In genomic region chr12:6469609-6470374, GRCh38 we compare ENCODE assay signal across 9 cellular contexts. TPM values are rescaled to one million over a fixed set of nuclear protein-coding genes. Genes with fewer than 3 reads are reported as not detected.
DNase-seq lines count a peak whose midpoint lies in the region; ATAC-seq and TF ChIP-seq lines count a peak whose summit lies in the region.
"Had no signal": no experiment of that assay in that cellular context is flagged by ENCODE, and none has a peak within 500 bp of the region (broad histone marks: within the 10 kb centered on the region; RNA-seq: fewer than 3 reads in every experiment).

No MANE protein-coding gene starts in this region.

- ATAC-seq in mucosa of descending colon (no peak), GM21576 (IDR thresholded peaks at IDR 0.05; ENCODE audit: unreplicated experiment) (no peak)

- no peak overlapping the region for H3K27ac ChIP-seq in brain microvascular endothelial cell

- H3K9me3 ChIP-seq in mucosa of descending colon, result no peaks in the 10 kb centered on the region

- DNase-seq in AG04449 (ENCODE audit: low read depth, low spot score) (no peak), HT-29 (ENCODE audit: low spot score) (peak; percentile 5), brain microvascular endothelial cell (no peak), mucosa of descending colon (no peak), NCI-H1092 treated with DMSO at 0.1 percent for 48 hours (lab: John Stamatoyannopoulos, UW) (no peak), DMS 273 (lab: John Stamatoyannopoulos, UW; ENCODE audit: unreplicated experiment) (no peak)
- DNase-seq in stimulated activated CD4-positive, alpha-beta T cell treated with anti-CD3 and anti-CD28 coated beads, Interleukin-2, amount 100 ng/mL, for 48 hours, result no peak

- POLR2A ChIA-PET in AG04449 (lab: Yijun Ruan, JAX), result interaction anchor here (0.5 to 3.0 kb wide), 28 partner anchors 9 to 297 kb away, joined by 3 to 43 read pairs (median 5); partner anchors contain the start of genes CD27, GAPDH, LTBR and MRPL51

- no peak for TF ChIP-seq CTCF in AG04449 (IDR thresholded peaks at IDR 0.05; ENCODE audit: insufficient read depth, low read length, missing control alignments)
- TF ChIP-seq CTCF in brain microvascular endothelial cell (IDR thresholded peaks at IDR 0.05; ENCODE audit: low read depth, low read length, missing control alignments), result no peak
- TF ChIP-seq CTCF in mucosa of descending colon (IDR thresholded peaks at IDR 0.05), result no peak

- H3K27me3 ChIP-seq in brain microvascular endothelial cell (replicated peaks), result no peaks in the 10 kb centered on the region

- H3K4me1 ChIP-seq in mucosa of descending colon (ENCODE audit: low read depth), result peaks cover 29% of the 10 kb centered on the region

- H3K36me3 ChIP-seq in brain microvascular endothelial cell (replicated peaks), result peaks cover 9% of the 10 kb centered on the region
- no peaks in the 10 kb centered on the region for H3K36me3 ChIP-seq in mucosa of descending colon (ENCODE audit: low read depth)

- in situ Hi-C loops in brain microvascular endothelial cell (cut with HindIII; ENCODE audit: low pct_ligation_motif_present, low sequenced_read_pairs), result no loop called here

- intact Hi-C loops in mucosa of descending colon (cut with DNase I, micrococcal nuclease), result no loop called here

- H3K4me3 ChIP-seq in AG04449 (ENCODE audit: low read depth, low read length), result peak overlapping the region; percentile 88
- H3K4me3 ChIP-seq in brain microvascular endothelial cell (ENCODE audit: low read depth, low read length), result peak overlapping the region; percentile 83
- peak overlapping the region; percentile 54 for H3K4me3 ChIP-seq in mucosa of descending colon

- CTCF ChIA-PET in AG04449 (lab: Yijun Ruan, JAX), result interaction anchor here (0.7 to 2.1 kb wide), 13 partner anchors 11 to 190 kb away, joined by 3 to 11 read pairs (median 4); partner anchors contain the start of genes MRPL51 and TAPBPL

RNA-seq across cellular contexts. Expression of gene VAMP1, which starts 0.7 kb away (rescaled TPM):
- 11.5 and 23.0 TPM in 2 replicates for total RNA-seq in HT-29 (2014; rRNA removed; shearing (Covaris generic))
- total RNA-seq in mucosa of descending colon, result 10 to 100 TPM in 1 of 3 donors, 1 to 10 TPM in 2; 3.8 to 18.7 (median 8.6) TPM

RNA-seq across cellular contexts. Expression of gene TAPBPL, which starts 17.9 kb away (rescaled TPM):
- total RNA-seq in HT-29 (2014; rRNA removed; shearing (Covaris generic)), result 9.6 and 11.0 TPM in 2 replicates
- total RNA-seq in mucosa of descending colon, result 100 to 1,000 TPM in 1 of 3 donors, 10 to 100 TPM in 2; 40.9 to 107 (median 72.0) TPM

RNA-seq across cellular contexts. Expression of gene MRPL51, which starts 23.3 kb away (rescaled TPM):
- 144 and 147 TPM in 2 replicates for total RNA-seq in HT-29 (2014; rRNA removed; shearing (Covaris generic))
- total RNA-seq in mucosa of descending colon, result 100 to 1,000 TPM; 119 to 143 (median 136) TPM

RNA-seq across cellular contexts. Expression of gene NCAPD2, which starts 24.1 kb away (rescaled TPM):
- total RNA-seq in HT-29 (2014; rRNA removed; shearing (Covaris generic)), result 115 and 141 TPM in 2 replicates
- total RNA-seq in mucosa of descending colon, result 10 to 100 TPM; 25.5 to 47.0 (median 26.0) TPM

RNA-seq across cellular contexts. Expression of gene CD27, which starts 25.0 kb away (rescaled TPM):
- 0.23 TPM in 1 of 2 replicates, not detected in the other for total RNA-seq in HT-29 (2014; rRNA removed; shearing (Covaris generic))
- total RNA-seq in mucosa of descending colon, result 1 to 10 TPM; 1.8 to 5.3 (median 3.9) TPM
- total RNA-seq: renal cortical epithelial cell had no signal
